In genomic region chr5:116273458-116274242, GRCh38 we compare ENCODE assay signal across 11 cellular contexts.
DNase-seq lines count a peak whose midpoint lies in the region; ATAC-seq and TF ChIP-seq lines count a peak whose summit lies in the region.
"Had no signal": no experiment of that assay in that cellular context is flagged by ENCODE, and none has a peak within 500 bp of the region (broad histone marks: within the 10 kb centered on the region; RNA-seq: fewer than 3 reads in every experiment).

No MANE protein-coding gene starts in this region.

- no peaks in the 10 kb centered on the region for H3K36me3 ChIP-seq in right lobe of liver
- H3K36me3 ChIP-seq in H7 (replicated peaks; ENCODE audit: control insufficient read depth, insufficient read depth, low read length), result no peaks in the 10 kb centered on the region
- H3K36me3 ChIP-seq in sigmoid colon, result no peaks in the 10 kb centered on the region

- H3K9me3 ChIP-seq in right lobe of liver (peaks cover 0 to 6% (median 2%) of the 10 kb centered on the region in 4 donors), sigmoid colon (peaks cover 0 to 7% (median 2%) of the 10 kb centered on the region in 4 donors)

- no peak for TF ChIP-seq POLR2A in right lobe of liver (IDR thresholded peaks at IDR 0.05)
- no peak for TF ChIP-seq POLR2A in sigmoid colon (IDR thresholded peaks at IDR 0.05)

- H3K27ac ChIP-seq in right lobe of liver, result peak overlapping the region; percentile 35 to 61 (median 56)
- peak overlapping the region in 1 of 4 donors; percentile 9 for H3K27ac ChIP-seq in sigmoid colon
- H3K27ac ChIP-seq: foreskin keratinocyte had no signal

- TF ChIP-seq CTCF in right lobe of liver (IDR thresholded peaks at IDR 0.05) (no peak), sigmoid colon (IDR thresholded peaks at IDR 0.05) (no peak)

- no peak for DNase-seq in right lobe of liver
- no peak for DNase-seq in DMS153 treated with DMSO at 0.1 percent for 48 hours (lab: John Stamatoyannopoulos, UW; ENCODE audit: unreplicated experiment)
- DNase-seq in H7, result no peak
- DNase-seq in T1000 (lab: John Stamatoyannopoulos, UW), result no peak
- no peak for DNase-seq in sigmoid colon
- DNase-seq: activated naive CD4-positive, alpha-beta T cell treated with anti-CD3 and anti-CD28 coated beads for 36 hours; foreskin keratinocyte; T-helper 17 cell had no signal

- intact Hi-C loops in right lobe of liver (cut with DNase I) (no loop called here), sigmoid colon (cut with DNase I) (no loop called here)

- H3K4me3 ChIP-seq in right lobe of liver (no peak overlapping the region), H7 (ENCODE audit: insufficient read depth, low read depth, low read length) (no peak overlapping the region), sigmoid colon (no peak overlapping the region)

- 10% methylated on average over 1 of the region's 1 CpG for WGBS in right lobe of liver (ENCODE audit: insufficient coverage, low coverage, low lambda C conversion rate, missing lambda C conversion rate)
- 51 to 61% methylated on average over 1 of the region's 1 CpG for WGBS in sigmoid colon, 2 donors

- ATAC-seq in GM18870 (IDR thresholded peaks at IDR 0.05; ENCODE audit: unreplicated experiment) (peak; percentile 99), HG02588 (IDR thresholded peaks at IDR 0.05; ENCODE audit: unreplicated experiment) (peak; percentile 94), HG03565 (IDR thresholded peaks at IDR 0.05; ENCODE audit: unreplicated experiment) (peak; percentile 84), right lobe of liver (peak; percentile 72 to 89 (median 82))
- ATAC-seq: foreskin keratinocyte, T-helper 17 cell had no signal

- peaks cover 0 to 42% (median 6%) of the 10 kb centered on the region in 4 donors for H3K4me1 ChIP-seq in right lobe of liver
- H3K4me1 ChIP-seq in sigmoid colon, result peaks cover 0 to 21% (median 8%) of the 10 kb centered on the region in 4 donors
- H3K4me1 ChIP-seq: foreskin keratinocyte had no signal

- no peak for TF ChIP-seq EP300 in sigmoid colon (IDR thresholded peaks at IDR 0.05)

- H3K27me3 ChIP-seq in right lobe of liver (no peaks in the 10 kb centered on the region), H7 (ENCODE audit: control insufficient read depth, insufficient read depth, low read length) (no peaks in the 10 kb centered on the region), sigmoid colon (no peaks in the 10 kb centered on the region)
- H3K27me3 ChIP-seq: foreskin keratinocyte had no signal
